1 cellular context compared by ENCODE assay signal in genomic region chr19:46710687-46711086, GRCh38.
TF ChIP-seq lines count a peak whose summit lies in the region.

No MANE protein-coding gene starts in this region.

TF ChIP-seq in WTC11, 78 proteins besides CTCF, POLR2A, EP300 and RAD21 (continued from another document):
- TF ChIP-seq SMAD4 (CRISPR knock-in tag; IDR thresholded peaks at IDR 0.05) = no peak
- no peak for TF ChIP-seq NFE2L1 (CRISPR knock-in tag; IDR thresholded peaks at IDR 0.05)
- TF ChIP-seq ZNF423 (CRISPR knock-in tag; IDR thresholded peaks at IDR 0.05) = no peak
- TF ChIP-seq ZSCAN18 (CRISPR knock-in tag; IDR thresholded peaks at IDR 0.05) = no peak
- no peak for TF ChIP-seq MAX (CRISPR knock-in tag; IDR thresholded peaks at IDR 0.05)
- no peak for TF ChIP-seq FOXJ3 (CRISPR knock-in tag; IDR thresholded peaks at IDR 0.05; ENCODE audit: borderline replicate concordance)
- no peak for TF ChIP-seq GTF2I (CRISPR knock-in tag; conservative IDR thresholded peaks at IDR 0.05)
- no peak for TF ChIP-seq TP53 (CRISPR knock-in tag; IDR thresholded peaks at IDR 0.05)
- TF ChIP-seq STAT6 (CRISPR knock-in tag; conservative IDR thresholded peaks at IDR 0.05; ENCODE audit: low read depth) = no peak
- TF ChIP-seq EMX1 (CRISPR knock-in tag; IDR thresholded peaks at IDR 0.05) = no peak
